In genomic region chr3:169940486-169941181, GRCh38 we compare ENCODE assay signal across 10 cellular contexts. TPM values are rescaled to one million over a fixed set of nuclear protein-coding genes. Genes with fewer than 3 reads are reported as not detected.
A peak's percentile ranks its signal among the peaks of the same experiment; 100 is the strongest.
DNase-seq lines count a peak whose midpoint lies in the region; ATAC-seq and TF ChIP-seq lines count a peak whose summit lies in the region.
"Had no signal": no experiment of that assay in that cellular context is flagged by ENCODE, and none has a peak within 500 bp of the region (broad histone marks: within the 10 kb centered on the region; RNA-seq: fewer than 3 reads in every experiment).

No MANE protein-coding gene starts in this region.

- no peak overlapping the region for H3K27ac Mint-ChIP-seq in glutamatergic neuron (ENCODE audit: unreplicated experiment)

- H3K9me3 ChIP-seq in endocrine pancreas (ENCODE audit: control insufficient read depth, low read length) = no peaks in the 10 kb centered on the region

- H3K36me3 Mint-ChIP-seq in glutamatergic neuron (ENCODE audit: unreplicated experiment) = no peaks in the 10 kb centered on the region

- peak; percentile 74 for ATAC-seq in GM18858 (IDR thresholded peaks at IDR 0.05; ENCODE audit: unreplicated experiment)
- ATAC-seq in GM21619 (IDR thresholded peaks at IDR 0.05; ENCODE audit: unreplicated experiment) = peak; percentile 72
- peak; percentile 64 for ATAC-seq in HG03460 (IDR thresholded peaks at IDR 0.05; ENCODE audit: unreplicated experiment)

- no peak overlapping the region for H3K9ac ChIP-seq in endocrine pancreas (ENCODE audit: control insufficient read depth, insufficient read depth, low read length)

- H3K4me1 ChIP-seq in endocrine pancreas (ENCODE audit: control insufficient read depth, insufficient read depth, low read length) = no peaks in the 10 kb centered on the region

- H3K36me3 ChIP-seq in endocrine pancreas (ENCODE audit: control insufficient read depth, insufficient read depth, low read length) = no peaks in the 10 kb centered on the region

- TF ChIP-seq CTCF in glutamatergic neuron (IDR thresholded peaks at IDR 0.05; ENCODE audit: partially characterized antibody, unreplicated experiment) = no peak

- H3K27me3 ChIP-seq in endocrine pancreas (ENCODE audit: control insufficient read depth, insufficient read depth, low read length) = no peaks in the 10 kb centered on the region

- H3K4me3 ChIP-seq in endocrine pancreas (ENCODE audit: control insufficient read depth, insufficient read depth, low read length) = peak overlapping the region; percentile 37

- no peaks in the 10 kb centered on the region for H3K27me3 Mint-ChIP-seq in glutamatergic neuron (ENCODE audit: unreplicated experiment)

- H3K4me1 Mint-ChIP-seq in glutamatergic neuron (ENCODE audit: low read depth, unreplicated experiment) = no peaks in the 10 kb centered on the region

- no peaks in the 10 kb centered on the region for H3K9me3 Mint-ChIP-seq in glutamatergic neuron (ENCODE audit: unreplicated experiment)

- DNase-seq in COLO829 (ENCODE audit: low spot score) (no peak), hypothalamus (lab: John Stamatoyannopoulos, UW) (no peak), glutamatergic neuron (no peak), GM03348 (ENCODE audit: low spot score) (no peak)
- DNase-seq: activated CD4-positive, alpha-beta T cell treated with anti-CD3 and anti-CD28 coated beads, Interleukin-2, amount 50 U/mL, for 48 hours had no signal

- H3K4me3 Mint-ChIP-seq in glutamatergic neuron (ENCODE audit: unreplicated experiment) = no peak overlapping the region

RNA-seq across cellular contexts. Expression of gene SEC62, which starts 26.0 kb away (rescaled TPM):
- 75.5 TPM for total RNA-seq in glutamatergic neuron (ENCODE audit: unreplicated experiment)

RNA-seq across cellular contexts. Expression of gene SAMD7, which starts 29.3 kb away (rescaled TPM):
- total RNA-seq in glutamatergic neuron (ENCODE audit: unreplicated experiment) = not detected
- total RNA-seq: ureter had no signal
